9 cellular contexts compared by ENCODE assay signal in genomic region chr1:205977348-205978014, GRCh38. TPM values are rescaled to one million over a fixed set of nuclear protein-coding genes. Genes with fewer than 3 reads are reported as not detected.
DNase-seq lines count a peak whose midpoint lies in the region; ATAC-seq and TF ChIP-seq lines count a peak whose summit lies in the region.
"Had no signal": no experiment of that assay in that cellular context is flagged by ENCODE, and none has a peak within 500 bp of the region (broad histone marks: within the 10 kb centered on the region; RNA-seq: fewer than 3 reads in every experiment).

No MANE protein-coding gene starts in this region.

- peak; percentile 69 for TF ChIP-seq CTCF in neutrophil (IDR thresholded peaks at IDR 0.05)

- no peaks in the 10 kb centered on the region for H3K4me1 Mint-ChIP-seq in activated T-helper 1 cell treated with anti-CD3 and anti-CD28 coated beads, Interleukin-12 subunit alpha, Interleukin-12 subunit beta, Interleukin-2, Interleukin-4 antibody, amounts not matched to agents 30 ng/mL and 10 ng/mL and 1 ng/mL, durations not matched to agents 14 hours and 24 hours and 36 hours (ENCODE audit: low read depth)

- H3K27ac Mint-ChIP-seq in activated T-helper 1 cell treated with anti-CD3 and anti-CD28 coated beads, Interleukin-12 subunit alpha, Interleukin-12 subunit beta, Interleukin-2, Interleukin-4 antibody, amounts not matched to agents 30 ng/mL and 10 ng/mL and 1 ng/mL, durations not matched to agents 14 hours and 24 hours and 36 hours = no peak overlapping the region

- no peaks in the 10 kb centered on the region for H3K27me3 Mint-ChIP-seq in activated T-helper 1 cell treated with anti-CD3 and anti-CD28 coated beads, Interleukin-12 subunit alpha, Interleukin-12 subunit beta, Interleukin-2, Interleukin-4 antibody, amounts not matched to agents 30 ng/mL and 10 ng/mL and 1 ng/mL, durations not matched to agents 14 hours and 24 hours and 36 hours (ENCODE audit: insufficient read depth)

- H3K9me3 Mint-ChIP-seq in activated T-helper 1 cell treated with anti-CD3 and anti-CD28 coated beads, Interleukin-12 subunit alpha, Interleukin-12 subunit beta, Interleukin-2, Interleukin-4 antibody, amounts not matched to agents 30 ng/mL and 10 ng/mL and 1 ng/mL, durations not matched to agents 14 hours and 24 hours and 36 hours = peaks cover 13% of the 10 kb centered on the region

- DNase-seq in GF-D8 (lab: John Stamatoyannopoulos, UW) = peak; percentile 24
- DNase-seq in M059J (ENCODE audit: low read depth) = peak; percentile 78
- peak; percentile 88 for DNase-seq in RPMI8226
- DNase-seq in activated T-helper 1 cell treated with anti-CD3 and anti-CD28 coated beads, Interleukin-12 subunit alpha, Interleukin-12 subunit beta, Interleukin-2, Interleukin-4 antibody, amounts not matched to agents 30 ng/mL and 10 ng/mL and 1 ng/mL, durations not matched to agents 14 hours and 24 hours and 36 hours (ENCODE audit: low spot score) = peak; percentile 63
- DNase-seq in fibroblast of the conjunctiva (ENCODE audit: low read depth) = peak; percentile 76
- peak; percentile 90 for DNase-seq in stromal cell of bone marrow (ENCODE audit: low read depth)

- no peak overlapping the region for H3K27ac ChIP-seq in neutrophil

- H3K9me3 ChIP-seq in neutrophil = no peaks in the 10 kb centered on the region

- H3K36me3 ChIP-seq in neutrophil = no peaks in the 10 kb centered on the region

- no peaks in the 10 kb centered on the region for H3K4me1 ChIP-seq in neutrophil (ENCODE audit: control insufficient read depth in 1 of 2, insufficient read depth in 1 of 2, low read depth in 1 of 2, low read length in 1 of 2)

- no peak overlapping the region for H3K4me3 Mint-ChIP-seq in activated T-helper 1 cell treated with anti-CD3 and anti-CD28 coated beads, Interleukin-12 subunit alpha, Interleukin-12 subunit beta, Interleukin-2, Interleukin-4 antibody, amounts not matched to agents 30 ng/mL and 10 ng/mL and 1 ng/mL, durations not matched to agents 14 hours and 24 hours and 36 hours

- intact Hi-C loops in activated T-helper 1 cell treated with anti-CD3 and anti-CD28 coated beads, Interleukin-12 subunit alpha, Interleukin-12 subunit beta, Interleukin-2, Interleukin-4 antibody, amounts not matched to agents 30 ng/mL and 10 ng/mL and 1 ng/mL, durations not matched to agents 14 hours and 24 hours and 36 hours (cut with micrococcal nuclease) = loop anchor here (1.0 to 2.0 kb wide), 4 partner anchors 58 to 318 kb away; no protein-coding TSS in a partner anchor

- no peak for ATAC-seq in GM21515 (IDR thresholded peaks at IDR 0.05; ENCODE audit: unreplicated experiment)

- H3K4me3 ChIP-seq in neutrophil (ENCODE audit: low read depth in 1 of 2, low read length in 1 of 2) = no peak overlapping the region

- H3K27me3 ChIP-seq in neutrophil = no peaks in the 10 kb centered on the region

- H3K36me3 Mint-ChIP-seq in activated T-helper 1 cell treated with anti-CD3 and anti-CD28 coated beads, Interleukin-12 subunit alpha, Interleukin-12 subunit beta, Interleukin-2, Interleukin-4 antibody, amounts not matched to agents 30 ng/mL and 10 ng/mL and 1 ng/mL, durations not matched to agents 14 hours and 24 hours and 36 hours (ENCODE audit: low read depth) = no peaks in the 10 kb centered on the region

RNA-seq across cellular contexts. Expression of gene RAB7B, which starts 25.7 kb away (rescaled TPM):
- total RNA-seq in M059J (2014; rRNA removed; shearing (Covaris generic)) = 0.44 and 0.69 TPM in 2 replicates
- not detected in 2 replicates for total RNA-seq in activated T-helper 1 cell treated with anti-CD3 and anti-CD28 coated beads, Interleukin-12 subunit alpha, Interleukin-12 subunit beta, Interleukin-2, Interleukin-4 antibody, amounts not matched to agents 30 ng/mL and 10 ng/mL and 1 ng/mL, durations not matched to agents 14 hours and 24 hours and 36 hours
- total RNA-seq: glomerular endothelial cell had no signal

RNA-seq across cellular contexts. Expression of gene SLC26A9, which starts 34.2 kb away (rescaled TPM):
- total RNA-seq in M059J (2014; rRNA removed; shearing (Covaris generic)) = 0.07 TPM in 1 of 2 replicates, not detected in the other
- not detected in 2 replicates for total RNA-seq in activated T-helper 1 cell treated with anti-CD3 and anti-CD28 coated beads, Interleukin-12 subunit alpha, Interleukin-12 subunit beta, Interleukin-2, Interleukin-4 antibody, amounts not matched to agents 30 ng/mL and 10 ng/mL and 1 ng/mL, durations not matched to agents 14 hours and 24 hours and 36 hours

RNA-seq across cellular contexts. Expression of gene CTSE, which starts 46.2 kb away (rescaled TPM):
- not detected in 2 replicates for total RNA-seq in M059J (2014; rRNA removed; shearing (Covaris generic))
- total RNA-seq in activated T-helper 1 cell treated with anti-CD3 and anti-CD28 coated beads, Interleukin-12 subunit alpha, Interleukin-12 subunit beta, Interleukin-2, Interleukin-4 antibody, amounts not matched to agents 30 ng/mL and 10 ng/mL and 1 ng/mL, durations not matched to agents 14 hours and 24 hours and 36 hours = not detected in 2 replicates
- total RNA-seq: glomerular endothelial cell had no signal

Comparison
In these comparisons a context has a peak if more than half of its experiments do, and no peak if none do; other contexts are left out.
1. DNase-seq: peak in every context shown above with its lines; median percentile 90 in stromal cell of bone marrow; 88 in RPMI8226; 78 in M059J; 76 in fibroblast of the conjunctiva; 63 in activated T-helper 1 cell treated with anti-CD3 and anti-CD28 coated beads, Interleukin-12 subunit alpha, Interleukin-12 subunit beta, Interleukin-2, Interleukin-4 antibody, amounts not matched to agents 30 ng/mL and 10 ng/mL and 1 ng/mL, durations not matched to agents 14 hours and 24 hours and 36 hours; 24 in GF-D8.